28 cellular contexts compared by ENCODE assay signal in the genomic region with DNA sequence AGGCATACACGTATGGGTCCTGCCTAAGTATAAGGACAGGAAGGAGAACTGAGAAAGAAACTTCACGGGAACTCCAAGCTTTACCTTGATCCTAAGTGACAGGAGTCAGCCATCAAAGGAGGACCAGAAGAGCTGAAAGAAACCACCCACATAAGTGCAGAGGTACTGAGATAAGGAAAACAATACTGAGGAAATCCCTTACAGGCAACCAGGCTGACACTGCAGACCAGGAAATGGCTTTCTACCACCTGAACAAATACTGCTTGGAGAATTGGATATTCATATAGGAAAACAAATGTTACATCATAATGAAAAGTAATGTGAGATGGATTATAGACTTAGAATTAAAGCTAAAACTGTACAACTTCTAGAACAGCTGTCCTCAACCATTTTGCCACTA.
A peak's percentile ranks its signal among the peaks of the same experiment; 100 is the strongest.
DNase-seq lines count a peak whose midpoint lies in the region; ATAC-seq and TF ChIP-seq lines count a peak whose summit lies in the region.
"Had no signal": no experiment of that assay in that cellular context is flagged by ENCODE, and none has a peak within 500 bp of the region (broad histone marks: within the 10 kb centered on the region; RNA-seq: fewer than 3 reads in every experiment).

No MANE protein-coding gene starts in this region.

- no peak for TF ChIP-seq CTCF in fibroblast of pulmonary artery (IDR thresholded peaks at IDR 0.05; ENCODE audit: low read length, missing control alignments)
- TF ChIP-seq CTCF in right atrium auricular region (IDR thresholded peaks at IDR 0.05), result no peak

- H3K9me3 ChIP-seq in right atrium auricular region, result no peaks in the 10 kb centered on the region
- H3K9me3 ChIP-seq: BLaER1 had no signal

- DNase-seq in NCI-H510A treated with DMSO at 0.1 percent for 48 hours (lab: John Stamatoyannopoulos, UW), result peak; percentile 6
- no peak for DNase-seq in NCI-H510A (lab: John Stamatoyannopoulos, UW)
- peak; percentile 6 for DNase-seq in NCI-H69 (lab: John Stamatoyannopoulos, UW)
- peak; percentile 21 for DNase-seq in fibroblast of pulmonary artery (ENCODE audit: low read depth)
- DNase-seq in pulmonary artery endothelial cell (ENCODE audit: low read depth, low spot score), result peak; percentile 78
- DNase-seq in right atrium auricular region (ENCODE audit: low spot score), result no peak
- DNase-seq: ACHN; CD4-positive, alpha-beta T cell; GM23248; H9; HFFc6; KG1; NCI-H1092; NCI-H1436; NCI-H187 treated with DMSO at 0.1 percent for 48 hours; NCI-H226; NCI-H524 treated with DMSO at 0.1 percent for 48 hours; PC-9; RPMI8226; SHP77 treated with DMSO at 0.1 percent for 48 hours; SW 1271 had no signal

- ATAC-seq in HG03097 (IDR thresholded peaks at IDR 0.05; ENCODE audit: low FRiP score, unreplicated experiment) (no peak), HG03159 (IDR thresholded peaks at IDR 0.05; ENCODE audit: unreplicated experiment) (no peak)
- ATAC-seq: GM12878 had no signal

- H3K27ac ChIP-seq in right atrium auricular region, result no peak overlapping the region
- H3K27ac ChIP-seq: 22Rv1, BLaER1, GM23248, HL-60, PC-9, SK-N-MC had no signal

- peaks cover 0 to 5% of the 10 kb centered on the region in 2 donors for H3K4me1 ChIP-seq in right atrium auricular region
- H3K4me1 ChIP-seq: BLaER1 had no signal

- H3K27me3 ChIP-seq in right atrium auricular region, result no peaks in the 10 kb centered on the region
- H3K27me3 ChIP-seq: BLaER1 had no signal

- no peaks in the 10 kb centered on the region for H3K36me3 ChIP-seq in right atrium auricular region
- H3K36me3 ChIP-seq: BLaER1 had no signal

- H3K4me3 ChIP-seq in fibroblast of pulmonary artery (replicated peaks; ENCODE audit: low read depth, low read length) (no peak overlapping the region), right atrium auricular region (no peak overlapping the region)
- H3K4me3 ChIP-seq: BLaER1, GM12878, GM23248, PC-9, SK-N-MC had no signal

Comparison
In these comparisons a context has a peak if more than half of its experiments do, and no peak if none do; other contexts are left out.
1. DNase-seq: peak in NCI-H510A treated with DMSO at 0.1 percent for 48 hours (single experiment), NCI-H69 (single experiment), fibroblast of pulmonary artery (single experiment) and pulmonary artery endothelial cell (single experiment); none in NCI-H510A (single experiment) and right atrium auricular region (single experiment).